ENCODE assay signal across 8 cellular contexts in the genomic region with DNA sequence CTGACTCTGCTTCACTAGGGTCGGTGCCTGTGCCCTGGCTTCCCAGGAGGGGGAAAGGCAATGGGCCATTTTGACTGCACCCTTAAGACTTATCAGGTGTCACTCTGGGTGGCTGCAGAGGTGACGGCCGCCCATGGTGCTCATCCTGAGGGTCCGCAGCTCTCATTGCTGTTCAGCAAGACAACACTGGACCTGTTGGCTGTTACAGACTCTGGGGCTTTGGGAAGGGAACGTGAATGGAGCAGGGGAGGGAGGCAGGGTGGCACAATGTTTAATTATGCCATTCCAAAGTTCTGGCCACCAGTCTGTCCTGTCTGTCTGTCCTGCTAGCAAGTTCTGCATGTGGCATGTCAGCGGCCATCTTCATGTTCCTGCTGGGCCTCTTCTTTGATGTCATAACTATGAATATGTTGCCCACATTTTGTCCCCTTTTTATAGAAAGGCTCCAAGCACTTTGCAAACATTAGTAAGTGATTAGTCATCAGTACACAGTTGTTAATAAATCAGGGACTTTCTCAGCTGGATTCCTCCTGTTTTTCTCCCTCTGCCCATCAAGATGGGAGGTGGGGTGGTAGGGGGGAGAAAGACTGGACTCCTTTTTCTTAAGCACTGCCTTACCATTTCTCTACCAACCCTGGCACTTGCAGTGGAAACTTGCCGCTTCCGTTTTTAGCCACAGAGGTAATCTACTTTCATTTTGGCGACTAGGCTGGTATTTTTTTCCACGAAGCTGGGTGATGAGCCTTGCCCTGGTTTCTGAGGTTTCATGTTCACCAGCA.
DNase-seq lines count a peak whose midpoint lies in the region; ATAC-seq and TF ChIP-seq lines count a peak whose summit lies in the region.

No MANE protein-coding gene starts in this region.

- peak overlapping the region; percentile 18 for H3K4me3 ChIP-seq in thymus (ENCODE audit: low read length)

- ATAC-seq in GM19467 (IDR thresholded peaks at IDR 0.05; ENCODE audit: unreplicated experiment) = peak; percentile 85
- peak; percentile 63 to 77 (median 73) for ATAC-seq in natural killer cell

- DNase-seq in AG08395 (ENCODE audit: low spot score) (peak; percentile 71), HS-5 (ENCODE audit: low read depth) (peak; percentile 39), dedifferentiated amniotic fluid mesenchymal stem cell (ENCODE audit: extremely low spot score) (peak; percentile 31), natural killer cell (peak; percentile 47), DMS79 treated with DMSO at 0.1 percent for 48 hours (lab: John Stamatoyannopoulos, UW) (no peak)
- peak; percentile 66 for DNase-seq in activated CD4-positive, CD25-positive, alpha-beta regulatory T cell treated with anti-CD3 and anti-CD28 coated beads, Interleukin-2, amount 50 U/mL, for 16 hours (ENCODE audit: low read depth, low spot score)

- no peak for TF ChIP-seq CTCF in natural killer cell (IDR thresholded peaks at IDR 0.05)

- no peaks in the 10 kb centered on the region for H3K36me3 Mint-ChIP-seq in natural killer cell

- intact Hi-C loops in natural killer cell (cut with micrococcal nuclease) = no loop called here

- H3K4me1 Mint-ChIP-seq in natural killer cell = no peaks in the 10 kb centered on the region

- H3K27ac Mint-ChIP-seq in natural killer cell = peak overlapping the region in 1 of 2 donors; percentile 75

- H3K4me3 Mint-ChIP-seq in natural killer cell = peak overlapping the region; percentile 80

- peak overlapping the region; percentile 90 for H3K27ac ChIP-seq in thymus (ENCODE audit: low read depth)

- H3K27me3 Mint-ChIP-seq in natural killer cell (ENCODE audit: low read depth in 2 of 2) = no peaks in the 10 kb centered on the region

- no peaks in the 10 kb centered on the region for H3K9me3 ChIP-seq in thymus (ENCODE audit: control insufficient read depth)

- WGBS in thymus = 53% methylated on average over 10 of the region's 10 CpGs

- H3K4me1 ChIP-seq in thymus (ENCODE audit: control insufficient read depth, insufficient read depth, low read length) = peaks cover 51% of the 10 kb centered on the region

- no peaks in the 10 kb centered on the region for H3K36me3 ChIP-seq in thymus (ENCODE audit: control insufficient read depth, insufficient read depth)

- no peaks in the 10 kb centered on the region for H3K9me3 Mint-ChIP-seq in natural killer cell

- no peaks in the 10 kb centered on the region for H3K27me3 ChIP-seq in thymus (ENCODE audit: control insufficient read depth, insufficient read depth)
